Comparison of ENCODE assay signal across 21 cellular contexts in genomic region chr4:26000274-26000950, GRCh38.
DNase-seq lines count a peak whose midpoint lies in the region; ATAC-seq, FAIRE-seq and TF ChIP-seq lines count a peak whose summit lies in the region.
"Had no signal": no experiment of that assay in that cellular context is flagged by ENCODE, and none has a peak within 500 bp of the region (broad histone marks: within the 10 kb centered on the region; RNA-seq: fewer than 3 reads in every experiment).

No MANE protein-coding gene starts in this region.

- in situ Hi-C loops in HepG2 (cut with HindIII; ENCODE audit: extremely low pct_ligation_motif_present, low pct_unique_long_range_greater_than_20kb) = no loop called here

- H2BK120ac ChIP-seq in H1 (replicated peaks; ENCODE audit: low read depth, low read length) = no peak overlapping the region

- H2BK15ac ChIP-seq in H1 (ENCODE audit: low read length) = no peak overlapping the region

- H2AFZ ChIP-seq in HepG2 (ENCODE audit: low read length) = no peak overlapping the region
- H2AFZ ChIP-seq in H1 (ENCODE audit: low read length) = peak overlapping the region; percentile 23; the same call in 1 of the 2 replicates
- no peak overlapping the region for H2AFZ ChIP-seq in PC-9

- no peak for FAIRE-seq in HepG2 (lab: Jason Lieb, UNC)
- no peak for FAIRE-seq in H1 (lab: Jason Lieb, UNC)
- FAIRE-seq: G401.6, GM12878 had no signal

- no peak overlapping the region for H4K91ac ChIP-seq in H1 (replicated peaks; ENCODE audit: insufficient read length, low read length)

- no peaks in the 10 kb centered on the region for H3K79me2 ChIP-seq in HepG2 (ENCODE audit: insufficient read depth, low read length)
- H3K79me2 ChIP-seq in H1 (ENCODE audit: control insufficient read depth in 1 of 2, insufficient read depth in 2 of 2, low read length in 2 of 2) = no peaks in the 10 kb centered on the region
- H3K79me2 ChIP-seq in PC-9 (ENCODE audit: low read depth) = no peaks in the 10 kb centered on the region

- no peak for DNase-seq in right lobe of liver
- DNase-seq in HepG2 (ENCODE audit: low spot score) = no peak
- peak in 1 of 2 experiments; percentile 22 for DNase-seq in H1 (ENCODE audit: low read depth in 1 of 2, low spot score in 2 of 2)
- no peak for DNase-seq in lower lobe of right lung
- no peak for DNase-seq in PC-9
- no peak for DNase-seq in RPMI8226
- DNase-seq in DMS153 (lab: John Stamatoyannopoulos, UW) = no peak
- DNase-seq: ACHN; activated CD8-positive, alpha-beta T cell treated with anti-CD3 and anti-CD28 coated beads for 36 hours; activated naive CD8-positive, alpha-beta T cell treated with anti-CD3 and anti-CD28 coated beads for 36 hours; activated T-cell treated with anti-CD3 and anti-CD28 coated beads, Interleukin-2, amount 50 U/mL, for 72 hours; effector CD4-positive, alpha-beta T cell; HCEC 1CT; NCI-H2029 treated with DMSO at 0.1 percent for 48 hours; NCI-H510A treated with DMSO at 0.1 percent for 48 hours; retina; stomach had no signal

- no peak for TF ChIP-seq POLR2A in right lobe of liver (IDR thresholded peaks at IDR 0.05)
- TF ChIP-seq POLR2A in HepG2 (IDR thresholded peaks at IDR 0.05; ENCODE audit: insufficient read depth in 1 of 2, low read depth in 2 of 2, low read length in 2 of 2) = no peak
- no peak for TF ChIP-seq POLR2A in H1 (IDR thresholded peaks at IDR 0.05; ENCODE audit: control extremely low read depth in 1 of 2, low read depth in 2 of 2, low read length in 2 of 2)

- H4K8ac ChIP-seq in H1 (ENCODE audit: extremely low read depth, insufficient read depth, low read length) = no peak overlapping the region

- no peaks in the 10 kb centered on the region for H3K36me3 ChIP-seq in right lobe of liver
- H3K36me3 ChIP-seq in HepG2 (replicated peaks in 1 of 2; ENCODE audit: control insufficient read depth in 1 of 2, insufficient read depth in 2 of 2, low read length in 2 of 2) = no peaks in the 10 kb centered on the region
- no peaks in the 10 kb centered on the region for H3K36me3 ChIP-seq in H1 (ENCODE audit: control insufficient read depth in 2 of 4, insufficient read depth in 4 of 4, low read length in 3 of 4)
- H3K36me3 ChIP-seq in lower lobe of right lung = no peaks in the 10 kb centered on the region
- H3K36me3 ChIP-seq in PC-9 (ENCODE audit: low read depth) = no peaks in the 10 kb centered on the region
- H3K36me3 ChIP-seq: stomach had no signal

- BruUV-seq in HepG2 (replicated peaks; lab: Mats Ljungman, UMichigan) (no TSS peak), PC-9 (replicated peaks; lab: Mats Ljungman, UMichigan) (no TSS peak)

- 71% methylated on average over 2 of the region's 2 CpGs for WGBS in right lobe of liver (ENCODE audit: insufficient coverage, low coverage, low lambda C conversion rate, missing lambda C conversion rate)
- 0% methylated on average over 2 of the region's 2 CpGs for WGBS in HepG2 (ENCODE audit: low lambda C conversion rate)
- WGBS in H1 (ENCODE audit: extremely low coverage in 1 of 2, insufficient coverage in 1 of 2, insufficient read length in 1 of 2, insufficient replicate concordance in 2 of 2, low coverage in 1 of 2, low lambda C conversion rate in 2 of 2, missing lambda C conversion rate in 1 of 2), 2 experiments = 82% methylated on average over 2 of the region's 2 CpGs; no CpG with 5 or more reads in 1 of the 2 experiments

- H3K27me3 ChIP-seq in right lobe of liver = no peaks in the 10 kb centered on the region
- no peaks in the 10 kb centered on the region; a peak in 1 of 5 replicates for H3K27me3 ChIP-seq in HepG2 (ENCODE audit: control insufficient read depth in 1 of 2, insufficient read depth in 2 of 2, low read length in 2 of 2)
- no peaks in the 10 kb centered on the region for H3K27me3 ChIP-seq in H1 (replicated peaks in 1 of 4; ENCODE audit: control insufficient read depth in 3 of 4, extremely low read depth in 1 of 4, insufficient read depth in 3 of 4, low read length in 3 of 4)
- H3K27me3 ChIP-seq in lower lobe of right lung (ENCODE audit: low read depth) = no peaks in the 10 kb centered on the region
- H3K27me3 ChIP-seq in PC-9 (ENCODE audit: insufficient read depth, low read depth) = no peaks in the 10 kb centered on the region
- H3K27me3 ChIP-seq: stomach had no signal

- no peak overlapping the region for H2BK5ac ChIP-seq in H1 (ENCODE audit: low read depth, low read length)

- TF ChIP-seq EP300 in HepG2 (IDR thresholded peaks at IDR 0.05; ENCODE audit: low read depth in 2 of 2, low read length in 2 of 2) (no peak), HepG2 (CRISPR knock-in tag; IDR thresholded peaks at IDR 0.05; ENCODE audit: borderline replicate concordance) (no peak), H1 (IDR thresholded peaks at IDR 0.05; ENCODE audit: borderline replicate concordance in 1 of 2, low read depth in 2 of 2, low read length in 2 of 2) (no peak)

- H3K4me3 ChIP-seq in right lobe of liver = no peak overlapping the region
- H3K4me3 ChIP-seq in HepG2 (replicated peaks in 1 of 3; ENCODE audit: insufficient read depth in 1 of 3, low read depth in 2 of 3, low read length in 3 of 3) = no peak overlapping the region
- H3K4me3 ChIP-seq in H1 (ENCODE audit: extremely low read depth in 1 of 4, insufficient read depth in 2 of 4, low read depth in 3 of 4, low read length in 4 of 4) = no peak overlapping the region
- H3K4me3 ChIP-seq in lower lobe of right lung = no peak overlapping the region
- no peak overlapping the region for H3K4me3 ChIP-seq in PC-9
- H3K4me3 ChIP-seq: GM12878, stomach had no signal

- CTCF ChIA-PET in HepG2 (lab: Yijun Ruan, JAX; ENCODE audit: low intra/inter-chr PET ratio, low total read pairs) (no interaction called here), H1 (lab: Charles Lee; ENCODE audit: partially characterized antibody) (interaction anchor here (1.0 to 2.9 kb wide), 10 partner anchors 12 to 82 kb away, joined by 3 to 19 read pairs (median 6); no protein-coding TSS in a partner anchor), PC-9 (lab: Charles Lee) (interaction anchor here (0.6 kb wide), 1 partner anchor 12 kb away, joined by 3 read pairs; no protein-coding TSS in a partner anchor)

- H3F3A ChIP-seq in PC-9 (ENCODE audit: insufficient read depth, low read depth) = no peaks in the 10 kb centered on the region

- intact Hi-C loops in right lobe of liver (cut with DNase I) = no loop called here
- intact Hi-C loops in HepG2 (cut with micrococcal nuclease; ENCODE audit: unreplicated experiment) = no loop called here
- intact Hi-C loops in lower lobe of right lung (cut with DNase I) = no loop called here
- intact Hi-C loops in PC-9 (cut with micrococcal nuclease; ENCODE audit: unreplicated experiment) = no loop called here

- POLR2A ChIA-PET in HepG2 (lab: Yijun Ruan, JAX) (no interaction called here), H1 (lab: Charles Lee; ENCODE audit: partially characterized antibody) (interaction anchor here (1.6 kb wide), 1 partner anchor 29 kb away, joined by 7 read pairs; no protein-coding TSS in a partner anchor), PC-9 (lab: Charles Lee; ENCODE audit: unreplicated experiment) (interaction anchor here (0.7 to 0.8 kb wide), 2 partner anchors 9 to 485 kb away, joined by 3 to 9 read pairs; no protein-coding TSS in a partner anchor)

- H3K4me1 ChIP-seq in right lobe of liver (no peaks in the 10 kb centered on the region), HepG2 (ENCODE audit: insufficient read depth, low read length) (no peaks in the 10 kb centered on the region), H1 (replicated peaks in 1 of 4; ENCODE audit: control insufficient read depth in 3 of 4, insufficient read depth in 4 of 4, low read length in 3 of 4) (no peaks in the 10 kb centered on the region), lower lobe of right lung (peaks cover 9% of the 10 kb centered on the region), PC-9 (replicated peaks; ENCODE audit: insufficient read depth) (no peaks in the 10 kb centered on the region)
- H3K4me1 ChIP-seq: stomach had no signal

- ATAC-seq in right lobe of liver (peak; percentile 29 to 62 (median 56)), HepG2 (no peak), lower lobe of right lung (peak; percentile 60 to 73), HG02970 (IDR thresholded peaks at IDR 0.05; ENCODE audit: low FRiP score, unreplicated experiment) (no peak)
- ATAC-seq: activated CD8-positive, alpha-beta T cell treated with anti-CD3 and anti-CD28 coated beads for 36 hours; activated T-cell treated with anti-CD3 and anti-CD28 coated beads, Interleukin-2, amount 50 U/mL, for 72 hours; GM12878; Panc1 had no signal

- H4K20me1 ChIP-seq in HepG2 (ENCODE audit: insufficient read depth, low read length) = no peaks in the 10 kb centered on the region
- H4K20me1 ChIP-seq in H1 (replicated peaks in 1 of 2; ENCODE audit: control insufficient read depth in 1 of 2, insufficient read depth in 2 of 2, low read length in 2 of 2) = no peaks in the 10 kb centered on the region
- H4K20me1 ChIP-seq in PC-9 (ENCODE audit: insufficient read depth) = no peaks in the 10 kb centered on the region

- TF ChIP-seq CTCF in right lobe of liver (IDR thresholded peaks at IDR 0.05) = no peak
- no peak for TF ChIP-seq CTCF in HepG2 (CRISPR knock-in tag; IDR thresholded peaks at IDR 0.05)
- no peak for TF ChIP-seq CTCF in H1 (IDR thresholded peaks at IDR 0.05; ENCODE audit: control extremely low read depth in 1 of 3, insufficient read depth in 1 of 3, low read depth in 1 of 3, low read length in 3 of 3)
- no peak for TF ChIP-seq CTCF in lower lobe of right lung (IDR thresholded peaks at IDR 0.05)
- no peak for TF ChIP-seq CTCF in PC-9 (conservative IDR thresholded peaks at IDR 0.05)

- no peak overlapping the region for H4K5ac ChIP-seq in H1 (ENCODE audit: insufficient read length, low read depth, low read length)

- no peak overlapping the region for H3K18ac ChIP-seq in H1 (ENCODE audit: extremely low read depth, low read length)

- H3K14ac ChIP-seq in H1 (ENCODE audit: insufficient read length) = no peak overlapping the region

- no peaks in the 10 kb centered on the region for H3K79me1 ChIP-seq in H1 (ENCODE audit: low read depth, low read length)

- no peaks in the 10 kb centered on the region for H3K9me2 ChIP-seq in PC-9 (ENCODE audit: insufficient read depth)

- no peak overlapping the region for H3K9ac ChIP-seq in HepG2 (ENCODE audit: insufficient read depth, low read depth, low read length)
- H3K9ac ChIP-seq in H1 (replicated peaks in 1 of 4; ENCODE audit: extremely low read depth in 1 of 4, low read depth in 3 of 4, low read length in 3 of 4) = no peak overlapping the region

- H2BK12ac ChIP-seq in H1 (ENCODE audit: low read depth, low read length) = no peak overlapping the region

- H3K9me3 ChIP-seq in right lobe of liver (no peaks in the 10 kb centered on the region), HepG2 (ENCODE audit: low read length) (no peaks in the 10 kb centered on the region), H1 (ENCODE audit: insufficient read depth in 2 of 2, low read depth in 1 of 2, low read length in 1 of 2) (no peaks in the 10 kb centered on the region), lower lobe of right lung (no peaks in the 10 kb centered on the region), PC-9 (ENCODE audit: insufficient read depth, low read depth) (no peaks in the 10 kb centered on the region)
- H3K9me3 ChIP-seq: stomach had no signal

- no peak overlapping the region for H3K4me2 ChIP-seq in HepG2 (ENCODE audit: low read depth, low read length)
- no peak overlapping the region for H3K4me2 ChIP-seq in H1 (ENCODE audit: insufficient read depth in 1 of 2, low read depth in 2 of 2, low read length in 2 of 2)
- no peak overlapping the region for H3K4me2 ChIP-seq in PC-9

- TF ChIP-seq RAD21 in HepG2 (CRISPR knock-in tag; IDR thresholded peaks at IDR 0.05) (no peak), H1 (IDR thresholded peaks at IDR 0.05 in 1 of 2, conservative IDR thresholded peaks at IDR 0.05 in 1 of 2; ENCODE audit: low read depth in 2 of 2, low read length in 2 of 2) (no peak)

- H3K27ac ChIP-seq in right lobe of liver (no peak overlapping the region), HepG2 (ENCODE audit: extremely low read length, insufficient read depth, low read length) (no peak overlapping the region), H1 (ENCODE audit: low read depth, low read length) (no peak overlapping the region), lower lobe of right lung (no peak overlapping the region), PC-9 (no peak overlapping the region)
- H3K27ac ChIP-seq: stomach had no signal

- no peak overlapping the region for H2AK5ac ChIP-seq in H1 (ENCODE audit: low read depth, low read length)

- no peak overlapping the region for H3K4ac ChIP-seq in H1 (replicated peaks; ENCODE audit: insufficient read length, low read depth, low read length)

- H3K23me2 ChIP-seq in H1 (ENCODE audit: low read depth, low read length) = no peaks in the 10 kb centered on the region

- H3K23ac ChIP-seq in H1 (ENCODE audit: insufficient read length) = no peak overlapping the region

- H3K56ac ChIP-seq in H1 (replicated peaks; ENCODE audit: insufficient read length, low read depth, low read length) = no peak overlapping the region

- H2BK20ac ChIP-seq in H1 (ENCODE audit: low read length) = no peak overlapping the region

Comparison
In these comparisons a context has a peak if more than half of its experiments do, and no peak if none do; other contexts are left out.
1. ATAC-seq: peak in right lobe of liver (4 of 4) and lower lobe of right lung (2 of 2); none in HepG2 (single experiment) and HG02970 (single experiment).